In genomic region chr1:39727221-39727931, GRCh38 we compare ENCODE assay signal across 17 cellular contexts. TPM values are rescaled to one million over a fixed set of nuclear protein-coding genes. Genes with fewer than 3 reads are reported as not detected.
A peak's percentile ranks its signal among the peaks of the same experiment; 100 is the strongest.
DNase-seq lines count a peak whose midpoint lies in the region; ATAC-seq and TF ChIP-seq lines count a peak whose summit lies in the region.
"Had no signal": no experiment of that assay in that cellular context is flagged by ENCODE, and none has a peak within 500 bp of the region (broad histone marks: within the 10 kb centered on the region; RNA-seq: fewer than 3 reads in every experiment).

No MANE protein-coding gene starts in this region.

- CTCF ChIA-PET in activated CD4-positive, alpha-beta memory T cell treated with anti-CD3 and anti-CD28 coated beads, Interleukin-2, amount 10 ng/mL, durations not matched to agents 7 days and 5 days (lab: Charles Lee), result no interaction called here
- CTCF ChIA-PET in activated CD4-positive, alpha-beta memory T cell treated with anti-CD3 and anti-CD28 coated beads for 36 hours (lab: Charles Lee), result interaction anchor here (0.6 to 2.2 kb wide), 2 partner anchors 69 to 121 kb away, joined by 4 to 9 read pairs; no protein-coding TSS in a partner anchor
- CTCF ChIA-PET in activated B cell treated with CpG ODN at 0.5 μM for 24 hours (lab: Charles Lee), result interaction anchor here (0.6 kb wide), 1 partner anchor 121 kb away, joined by 3 read pairs; no protein-coding TSS in a partner anchor

- H3K36me3 Mint-ChIP-seq in activated CD4-positive, alpha-beta memory T cell treated with anti-CD3 and anti-CD28 coated beads, Interleukin-2, amount 10 ng/mL, durations not matched to agents 7 days and 5 days (ENCODE audit: low read depth), result no peaks in the 10 kb centered on the region
- H3K36me3 Mint-ChIP-seq in activated CD4-positive, alpha-beta memory T cell treated with anti-CD3 and anti-CD28 coated beads for 36 hours, result no peaks in the 10 kb centered on the region
- H3K36me3 Mint-ChIP-seq in activated B cell treated with CpG ODN at 0.5 μM for 24 hours (ENCODE audit: low read depth) (no peaks in the 10 kb centered on the region), natural killer cell (no peaks in the 10 kb centered on the region)

- in situ Hi-C loops in KBM-7 (cut with MboI; ENCODE audit: low pct_unique_long_range_greater_than_20kb, low sequenced_read_pairs), result no loop called here

- H3K9me3 Mint-ChIP-seq in activated CD4-positive, alpha-beta memory T cell treated with anti-CD3 and anti-CD28 coated beads, Interleukin-2, amount 10 ng/mL, durations not matched to agents 7 days and 5 days, result no peaks in the 10 kb centered on the region
- H3K9me3 Mint-ChIP-seq in activated CD4-positive, alpha-beta memory T cell treated with anti-CD3 and anti-CD28 coated beads for 36 hours, result no peaks in the 10 kb centered on the region
- no peaks in the 10 kb centered on the region for H3K9me3 Mint-ChIP-seq in activated B cell treated with CpG ODN at 0.5 μM for 24 hours
- no peaks in the 10 kb centered on the region for H3K9me3 Mint-ChIP-seq in natural killer cell
- H3K9me3 Mint-ChIP-seq: activated naive CD4-positive, alpha-beta T cell treated with anti-CD3 and anti-CD28 coated beads for 36 hours; CD4-positive, alpha-beta T cell had no signal

- peak; percentile 73 for ATAC-seq in GM19035 (IDR thresholded peaks at IDR 0.05; ENCODE audit: unreplicated experiment)
- ATAC-seq in activated B cell treated with CpG ODN at 0.5 μM for 24 hours (ENCODE audit: low read depth), result peak; percentile 31
- peak in 1 of 3 donors; percentile 40 for ATAC-seq in natural killer cell
- ATAC-seq: A549, left cardiac atrium had no signal

- intact Hi-C loops in activated CD4-positive, alpha-beta memory T cell treated with anti-CD3 and anti-CD28 coated beads for 36 hours (cut with micrococcal nuclease), result no loop called here
- intact Hi-C loops in activated B cell treated with CpG ODN at 0.5 μM for 24 hours (cut with micrococcal nuclease) (no loop called here), natural killer cell (cut with micrococcal nuclease) (no loop called here)

- TF ChIP-seq CTCF in activated B cell treated with CpG ODN at 0.5 μM for 24 hours (IDR thresholded peaks at IDR 0.05) (no peak), natural killer cell (IDR thresholded peaks at IDR 0.05) (no peak)

- H3K27me3 Mint-ChIP-seq in activated CD4-positive, alpha-beta memory T cell treated with anti-CD3 and anti-CD28 coated beads, Interleukin-2, amount 10 ng/mL, durations not matched to agents 7 days and 5 days, result peaks cover 62% of the 10 kb centered on the region
- H3K27me3 Mint-ChIP-seq in activated CD4-positive, alpha-beta memory T cell treated with anti-CD3 and anti-CD28 coated beads for 36 hours, result peaks cover 48% of the 10 kb centered on the region
- H3K27me3 Mint-ChIP-seq in activated B cell treated with CpG ODN at 0.5 μM for 24 hours (peaks cover 45% of the 10 kb centered on the region), natural killer cell (ENCODE audit: low read depth in 2 of 2) (peaks cover 54 to 63% of the 10 kb centered on the region in 2 donors)

- peak overlapping the region; percentile 46 for H3K4me3 Mint-ChIP-seq in activated CD4-positive, alpha-beta memory T cell treated with anti-CD3 and anti-CD28 coated beads, Interleukin-2, amount 10 ng/mL, durations not matched to agents 7 days and 5 days
- H3K4me3 Mint-ChIP-seq in activated CD4-positive, alpha-beta memory T cell treated with anti-CD3 and anti-CD28 coated beads for 36 hours, result no peak overlapping the region
- peak overlapping the region; percentile 69 for H3K4me3 Mint-ChIP-seq in activated B cell treated with CpG ODN at 0.5 μM for 24 hours
- H3K4me3 Mint-ChIP-seq in natural killer cell, result peak overlapping the region; percentile 50
- H3K4me3 Mint-ChIP-seq: activated naive CD4-positive, alpha-beta T cell treated with anti-CD3 and anti-CD28 coated beads for 36 hours; CD4-positive, alpha-beta T cell had no signal

- peaks cover 25% of the 10 kb centered on the region for H3K4me1 Mint-ChIP-seq in activated CD4-positive, alpha-beta memory T cell treated with anti-CD3 and anti-CD28 coated beads, Interleukin-2, amount 10 ng/mL, durations not matched to agents 7 days and 5 days
- H3K4me1 Mint-ChIP-seq in activated CD4-positive, alpha-beta memory T cell treated with anti-CD3 and anti-CD28 coated beads for 36 hours (ENCODE audit: low read depth), result peaks cover 18% of the 10 kb centered on the region
- H3K4me1 Mint-ChIP-seq in activated B cell treated with CpG ODN at 0.5 μM for 24 hours, result peaks cover 8% of the 10 kb centered on the region
- H3K4me1 Mint-ChIP-seq in natural killer cell, result peaks cover 17 to 21% of the 10 kb centered on the region in 2 donors

- peak overlapping the region; percentile 52 for H3K27ac Mint-ChIP-seq in activated CD4-positive, alpha-beta memory T cell treated with anti-CD3 and anti-CD28 coated beads, Interleukin-2, amount 10 ng/mL, durations not matched to agents 7 days and 5 days
- H3K27ac Mint-ChIP-seq in activated CD4-positive, alpha-beta memory T cell treated with anti-CD3 and anti-CD28 coated beads for 36 hours, result no peak overlapping the region
- H3K27ac Mint-ChIP-seq in activated B cell treated with CpG ODN at 0.5 μM for 24 hours, result no peak overlapping the region
- H3K27ac Mint-ChIP-seq in natural killer cell, result no peak overlapping the region
- H3K27ac Mint-ChIP-seq: activated naive CD4-positive, alpha-beta T cell treated with anti-CD3 and anti-CD28 coated beads for 36 hours; CD4-positive, alpha-beta T cell had no signal

- no peak for DNase-seq in activated CD4-positive, alpha-beta memory T cell treated with anti-CD3 and anti-CD28 coated beads, Interleukin-2, amount 10 ng/mL, durations not matched to agents 7 days and 5 days
- DNase-seq in activated CD4-positive, alpha-beta memory T cell treated with anti-CD3 and anti-CD28 coated beads for 36 hours, result no peak
- DNase-seq in activated B cell treated with CpG ODN at 0.5 μM for 24 hours (no peak), natural killer cell (no peak), KBM-7 (no peak), Kasumi-1 (lab: John Stamatoyannopoulos, UW) (no peak), kidney tubule cell (ENCODE audit: low spot score) (no peak)
- DNase-seq: activated naive CD4-positive, alpha-beta T cell treated with anti-CD3 and anti-CD28 coated beads for 36 hours; CD4-positive, alpha-beta T cell; foreskin melanocyte; HCEC 1CT; left cardiac atrium; NCI-H146; SW 1271 had no signal

- POLR2A ChIA-PET in activated CD4-positive, alpha-beta memory T cell treated with anti-CD3 and anti-CD28 coated beads, Interleukin-2, amount 10 ng/mL, durations not matched to agents 7 days and 5 days (lab: Charles Lee), result interaction anchor here (1.1 kb wide), 1 partner anchor 10 kb away, joined by 3 read pairs; no protein-coding TSS in a partner anchor
- POLR2A ChIA-PET in activated CD4-positive, alpha-beta memory T cell treated with anti-CD3 and anti-CD28 coated beads for 36 hours (lab: Charles Lee), result interaction anchor here (0.8 to 1.6 kb wide), 2 partner anchors 9 to 21 kb away, joined by 3 to 4 read pairs; no protein-coding TSS in a partner anchor
- POLR2A ChIA-PET in activated B cell treated with CpG ODN at 0.5 μM for 24 hours (lab: Charles Lee), result interaction anchor here (2.0 kb wide), 1 partner anchor 12 kb away, joined by 11 read pairs; the partner anchor contains the start of gene PPIE

RNA-seq across cellular contexts. Expression of gene PPIE, which starts 11.3 kb away (rescaled TPM):
- 10 to 100 TPM; 52.3 to 57.4 TPM for total RNA-seq in activated CD4-positive, alpha-beta memory T cell treated with anti-CD3 and anti-CD28 coated beads, Interleukin-2, amount 10 ng/mL, durations not matched to agents 7 days and 5 days
- total RNA-seq in activated CD4-positive, alpha-beta memory T cell treated with anti-CD3 and anti-CD28 coated beads for 36 hours, result 10 to 100 TPM; 64.1 to 68.7 TPM
- 64.9 and 68.5 TPM in 2 replicates for total RNA-seq in activated B cell treated with CpG ODN at 0.5 μM for 24 hours
- 10 to 100 TPM; 44.3 to 62.8 (median 59.8) TPM for total RNA-seq in natural killer cell

RNA-seq across cellular contexts. Expression of gene HPCAL4, which starts 36.1 kb away (rescaled TPM):
- total RNA-seq in activated CD4-positive, alpha-beta memory T cell treated with anti-CD3 and anti-CD28 coated beads, Interleukin-2, amount 10 ng/mL, durations not matched to agents 7 days and 5 days, result 1 to 10 TPM; 2.4 to 2.6 TPM
- total RNA-seq in activated CD4-positive, alpha-beta memory T cell treated with anti-CD3 and anti-CD28 coated beads for 36 hours, result under 1 TPM; 0.43 to 0.61 TPM
- not detected in 2 replicates for total RNA-seq in activated B cell treated with CpG ODN at 0.5 μM for 24 hours
- 1 to 10 TPM in 2 of 3 donors, under 1 TPM in 1; 0.78 to 1.6 (median 1.3) TPM for total RNA-seq in natural killer cell

RNA-seq across cellular contexts. Expression of gene OXCT2, which starts 43.8 kb away (rescaled TPM):
- 1 to 10 TPM in 1 of 2 experiments, under 1 TPM in 1; 0.88 to 1.0 TPM for total RNA-seq in activated CD4-positive, alpha-beta memory T cell treated with anti-CD3 and anti-CD28 coated beads, Interleukin-2, amount 10 ng/mL, durations not matched to agents 7 days and 5 days
- total RNA-seq in activated CD4-positive, alpha-beta memory T cell treated with anti-CD3 and anti-CD28 coated beads for 36 hours, result 1 to 10 TPM; 1.2 to 1.9 TPM
- total RNA-seq in activated B cell treated with CpG ODN at 0.5 μM for 24 hours (1.2 TPM in 2 replicates), natural killer cell (1 to 10 TPM in 2 of 3 donors, under 1 TPM in 1; 0.42 to 2.2 (median 1.9) TPM)
- total RNA-seq: CD4-positive, alpha-beta T cell; vagina had no signal

RNA-seq across cellular contexts. Expression of gene NT5C1A, which starts 55.5 kb away (rescaled TPM):
- total RNA-seq in activated CD4-positive, alpha-beta memory T cell treated with anti-CD3 and anti-CD28 coated beads, Interleukin-2, amount 10 ng/mL, durations not matched to agents 7 days and 5 days, result not detected
- total RNA-seq in activated CD4-positive, alpha-beta memory T cell treated with anti-CD3 and anti-CD28 coated beads for 36 hours, result not detected
- total RNA-seq in activated B cell treated with CpG ODN at 0.5 μM for 24 hours (not detected in 2 replicates), natural killer cell (not detected)
- total RNA-seq: activated naive CD4-positive, alpha-beta T cell treated with anti-CD3 and anti-CD28 coated beads for 36 hours; vagina had no signal
